14 cellular contexts compared by ENCODE assay signal in the genomic region with DNA sequence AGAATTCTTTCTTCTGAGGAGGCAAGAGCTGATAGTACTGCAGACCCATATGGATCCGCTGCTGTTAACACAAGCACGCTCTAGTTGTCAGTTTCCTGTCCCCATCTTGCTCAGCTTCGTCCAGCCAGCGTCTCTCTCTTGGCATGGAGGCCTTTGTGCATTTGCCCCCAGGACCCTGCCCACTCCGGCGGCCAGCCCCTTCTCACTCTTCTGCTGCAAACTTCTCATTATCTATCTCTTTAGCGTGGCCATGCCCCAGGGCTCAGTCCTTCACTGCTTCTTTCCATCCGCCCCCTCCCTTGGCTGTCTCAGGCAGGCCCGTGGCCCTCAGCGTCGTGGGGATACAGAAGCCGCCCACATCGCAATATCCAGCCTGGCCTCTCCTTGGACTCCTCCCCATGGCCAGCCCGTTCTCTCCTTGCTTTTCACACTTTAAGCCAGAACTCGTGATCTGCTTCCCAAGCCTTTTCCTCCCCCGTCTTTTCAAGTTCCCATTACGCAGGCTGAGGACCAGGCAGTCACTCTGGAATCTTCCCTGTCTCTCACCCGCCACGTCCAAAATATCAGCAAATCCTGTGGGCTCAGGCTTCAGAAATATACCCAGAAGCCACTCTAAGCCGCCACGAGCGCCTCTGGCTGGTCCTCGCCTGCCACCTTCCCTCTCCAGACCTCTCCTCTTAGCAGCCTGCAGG.
DNase-seq lines count a peak whose midpoint lies in the region; ATAC-seq, FAIRE-seq and TF ChIP-seq lines count a peak whose summit lies in the region.
"Had no signal": no experiment of that assay in that cellular context is flagged by ENCODE, and none has a peak within 500 bp of the region (broad histone marks: within the 10 kb centered on the region; RNA-seq: fewer than 3 reads in every experiment).

No MANE protein-coding gene starts in this region.

- 39 to 43% (median 40%) methylated on average over 23 of the region's 23 CpGs for WGBS in ovary, 3 donors

- H4K20me1 ChIP-seq in astrocyte (ENCODE audit: insufficient read depth, low read length): no peaks in the 10 kb centered on the region

- DNase-seq in AG08395 (ENCODE audit: low spot score) (peak; percentile 48), astrocyte (ENCODE audit: low read depth) (no peak), left ventricle myocardium inferior (peak; percentile 51), ovary (peak in 3 of 5 donors; percentile 50 to 61 (median 61)), NCI-H524 treated with DMSO at 0.1 percent for 48 hours (lab: John Stamatoyannopoulos, UW) (no peak), NCI-H510A (lab: John Stamatoyannopoulos, UW) (no peak)
- DNase-seq: cortex of kidney, immature natural killer cell, naive B cell, NCI-H1436, NCI-H748 treated with DMSO at 0.1 percent for 48 hours, SIG-M5 had no signal

- intact Hi-C loops in left ventricle myocardium inferior (cut with micrococcal nuclease): no loop called here
- intact Hi-C loops in ovary (cut with DNase I): loop anchor here in 1 of 4 donors (2.0 kb wide), 1 partner anchor 73 kb away; no protein-coding TSS in a partner anchor

- TF ChIP-seq CTCF in astrocyte (IDR thresholded peaks at IDR 0.05; ENCODE audit: insufficient read depth, low read depth, low read length): no peak
- no peak for TF ChIP-seq CTCF in left ventricle myocardium inferior (IDR thresholded peaks at IDR 0.05; ENCODE audit: borderline replicate concordance)
- no peak for TF ChIP-seq CTCF in ovary (IDR thresholded peaks at IDR 0.05)

- H3K9me3 Mint-ChIP-seq in astrocyte (ENCODE audit: unreplicated experiment): peaks cover 8% of the 10 kb centered on the region
- H3K9me3 Mint-ChIP-seq: immature natural killer cell had no signal

- peaks cover 3% of the 10 kb centered on the region for H3K4me1 Mint-ChIP-seq in astrocyte (ENCODE audit: low read depth, unreplicated experiment)
- H3K4me1 Mint-ChIP-seq: immature natural killer cell had no signal

- TF ChIP-seq POLR2A in ovary (IDR thresholded peaks at IDR 0.05): no peak

- H3K27ac Mint-ChIP-seq in astrocyte (ENCODE audit: unreplicated experiment): no peak overlapping the region
- H3K27ac Mint-ChIP-seq: immature natural killer cell had no signal

- H3K36me3 ChIP-seq in astrocyte (ENCODE audit: insufficient read depth, low read length) (no peaks in the 10 kb centered on the region), left ventricle myocardium inferior (no peaks in the 10 kb centered on the region), ovary (no peaks in the 10 kb centered on the region)

- H3K9ac ChIP-seq in astrocyte (ENCODE audit: low read length): no peak overlapping the region

- peak overlapping the region; percentile 65 for H3K4me3 Mint-ChIP-seq in astrocyte (ENCODE audit: unreplicated experiment)
- H3K4me3 Mint-ChIP-seq: immature natural killer cell had no signal

- no peak for TF ChIP-seq EP300 in ovary (IDR thresholded peaks at IDR 0.05)

- H3K36me3 Mint-ChIP-seq in astrocyte (ENCODE audit: low read depth, unreplicated experiment): peaks cover 7% of the 10 kb centered on the region
- H3K36me3 Mint-ChIP-seq: immature natural killer cell, naive B cell had no signal

- H3K27me3 ChIP-seq in astrocyte (ENCODE audit: insufficient read depth, low read length): no peaks in the 10 kb centered on the region
- H3K27me3 ChIP-seq in left ventricle myocardium inferior (ENCODE audit: low read depth): no peaks in the 10 kb centered on the region
- H3K27me3 ChIP-seq in ovary: no peaks in the 10 kb centered on the region

- no peak overlapping the region for H3K4me2 ChIP-seq in astrocyte (ENCODE audit: low read length)

- peaks cover 11% of the 10 kb centered on the region for H3K27me3 Mint-ChIP-seq in astrocyte (ENCODE audit: low read depth, unreplicated experiment)

- H3K4me1 ChIP-seq in astrocyte (ENCODE audit: insufficient read depth, low read length) (peaks cover 4% of the 10 kb centered on the region), left ventricle myocardium inferior (peaks cover 76% of the 10 kb centered on the region), ovary (ENCODE audit: insufficient read depth) (peaks cover 46% of the 10 kb centered on the region)

- FAIRE-seq in astrocyte (lab: Jason Lieb, UNC): no peak

- no peaks in the 10 kb centered on the region for H3K9me3 ChIP-seq in astrocyte (ENCODE audit: insufficient read depth, low read depth, low read length)
- H3K9me3 ChIP-seq in left ventricle myocardium inferior (replicated peaks): no peaks in the 10 kb centered on the region
- H3K9me3 ChIP-seq in ovary: no peaks in the 10 kb centered on the region

- no peak overlapping the region for H3K4me3 ChIP-seq in astrocyte (ENCODE audit: insufficient read depth, low read depth, low read length)
- no peak overlapping the region for H3K4me3 ChIP-seq in left ventricle myocardium inferior
- H3K4me3 ChIP-seq in ovary: no peak overlapping the region

- H2AFZ ChIP-seq in astrocyte (ENCODE audit: low read depth, low read length): no peak overlapping the region

- H3K79me2 ChIP-seq in astrocyte (ENCODE audit: insufficient read depth, low read length): no peaks in the 10 kb centered on the region

- ATAC-seq in HG03097 (IDR thresholded peaks at IDR 0.05; ENCODE audit: low FRiP score, unreplicated experiment): no peak
- ATAC-seq in HG03025 (IDR thresholded peaks at IDR 0.05; ENCODE audit: low FRiP score, unreplicated experiment): no peak

- H3K27ac ChIP-seq in astrocyte (ENCODE audit: low read depth, low read length): no peak overlapping the region
- peak overlapping the region; percentile 83 for H3K27ac ChIP-seq in left ventricle myocardium inferior (replicated peaks)
- H3K27ac ChIP-seq in ovary: peak overlapping the region in 1 of 2 donors; percentile 24

Comparison
In these comparisons a context has a peak if more than half of its experiments do, and no peak if none do; other contexts are left out.
1. DNase-seq: peak in AG08395 (single experiment), left ventricle myocardium inferior (single experiment) and ovary (3 of 5); none in astrocyte (single experiment), NCI-H524 treated with DMSO at 0.1 percent for 48 hours (single experiment) and NCI-H510A (single experiment).